In genomic region chr12:38915783-38916182, GRCh38 we compare ENCODE assay signal across 22 cellular contexts.
"Had no signal": no experiment of that assay in that cellular context is flagged by ENCODE, and none has a peak within 500 bp of the region (broad histone marks: within the 10 kb centered on the region; RNA-seq: fewer than 3 reads in every experiment).

No MANE protein-coding gene starts in this region.

- H3K4me1 ChIP-seq: breast epithelium, left lung, lower lobe of right lung, uterus had no signal

- H3K4me1 Mint-ChIP-seq: activated B cell treated with CpG ODN at 0.5 μM for 24 hours; activated naive CD4-positive, alpha-beta T cell treated with anti-CD3 and anti-CD28 coated beads, Interleukin-2, amount 50 U/mL, for 24 hours; natural killer cell had no signal

- H3K9me3 ChIP-seq: breast epithelium, esophagus squamous epithelium, left lung, lower lobe of right lung, thoracic aorta, uterus had no signal

- DNase-seq: activated B cell treated with CpG ODN at 0.5 μM for 24 hours; activated CD4-positive, alpha-beta T cell treated with anti-CD3 and anti-CD28 coated beads, Interleukin-2, amount 50 U/mL, for 1 hour; activated CD8-positive, alpha-beta T cell treated with anti-CD3 and anti-CD28 coated beads for 36 hours; activated T-cell treated with anti-CD3 and anti-CD28 coated beads, Interleukin-2, amount 50 U/mL, for 48 hours; central memory CD4-positive, alpha-beta T cell; esophagus squamous epithelium; foreskin melanocyte; kidney glomerular epithelial cell; left lung; lower lobe of right lung; mesendoderm; natural killer cell; right cardiac atrium; stimulated activated CD4-positive, alpha-beta T cell treated with anti-CD3 and anti-CD28 coated beads, Interleukin-12 subunit alpha, Interleukin-12 subunit beta, amount 100 ng/mL, for 4 hours; stimulated activated CD4-positive, alpha-beta T cell treated with anti-CD3 and anti-CD28 coated beads, Interleukin-4, amount 100 ng/mL, for 1 hour; trophoblast cell; uterus had no signal

- H3K4me3 ChIP-seq: breast epithelium, esophagus squamous epithelium, left lung, lower lobe of right lung, thoracic aorta, uterus had no signal

- H3K27me3 Mint-ChIP-seq: activated B cell treated with CpG ODN at 0.5 μM for 24 hours; activated CD8-positive, alpha-beta T cell treated with anti-CD3 and anti-CD28 coated beads for 36 hours had no signal

- H3K27me3 ChIP-seq: breast epithelium, esophagus squamous epithelium, left lung, uterus had no signal

- H3K4me3 Mint-ChIP-seq: activated B cell treated with CpG ODN at 0.5 μM for 24 hours; activated CD8-positive, alpha-beta T cell treated with anti-CD3 and anti-CD28 coated beads for 36 hours; activated naive CD4-positive, alpha-beta T cell treated with anti-CD3 and anti-CD28 coated beads, Interleukin-2, amount 50 U/mL, for 24 hours; natural killer cell; stimulated activated naive CD8-positive, alpha-beta T cell treated with anti-CD3 and anti-CD28 coated beads, Interleukin-15, Interleukin-2, amounts not matched to agents 100 ng/mL and 50 ng/mL, for 24 hours had no signal

- H3K27ac ChIP-seq: breast epithelium, esophagus squamous epithelium, left lung, lower lobe of right lung, thoracic aorta, uterus had no signal

- H3K36me3 ChIP-seq: breast epithelium, esophagus squamous epithelium, left lung, lower lobe of right lung, thoracic aorta, uterus had no signal

- H3K27ac Mint-ChIP-seq: activated B cell treated with CpG ODN at 0.5 μM for 24 hours; activated CD8-positive, alpha-beta T cell treated with anti-CD3 and anti-CD28 coated beads for 36 hours; activated naive CD4-positive, alpha-beta T cell treated with anti-CD3 and anti-CD28 coated beads, Interleukin-2, amount 50 U/mL, for 24 hours; activated T-helper 2 cell treated with anti-CD3 and anti-CD28 coated beads, Interferon-gamma antibody, Interleukin-2, Interleukin-4, amounts not matched to agents 10 μg/mL and 5 μg/mL and 100 μg/mL, durations not matched to agents 14 hours and 24 hours and 36 hours; natural killer cell; stimulated activated naive CD8-positive, alpha-beta T cell treated with anti-CD3 and anti-CD28 coated beads, Interleukin-15, Interleukin-2, amounts not matched to agents 100 ng/mL and 50 ng/mL, for 24 hours had no signal

- ATAC-seq: activated CD8-positive, alpha-beta T cell treated with anti-CD3 and anti-CD28 coated beads for 36 hours; left lung; lower lobe of right lung; natural killer cell; right cardiac atrium had no signal

- H3K36me3 Mint-ChIP-seq: activated naive CD4-positive, alpha-beta T cell treated with anti-CD3 and anti-CD28 coated beads, Interleukin-2, amount 50 U/mL, for 24 hours; natural killer cell had no signal

- H3K9me3 Mint-ChIP-seq: activated B cell treated with CpG ODN at 0.5 μM for 24 hours; activated CD8-positive, alpha-beta T cell treated with anti-CD3 and anti-CD28 coated beads for 36 hours; activated naive CD4-positive, alpha-beta T cell treated with anti-CD3 and anti-CD28 coated beads, Interleukin-2, amount 50 U/mL, for 24 hours; activated T-helper 2 cell treated with anti-CD3 and anti-CD28 coated beads, Interferon-gamma antibody, Interleukin-2, Interleukin-4, amounts not matched to agents 10 μg/mL and 5 μg/mL and 100 μg/mL, durations not matched to agents 14 hours and 24 hours and 36 hours; natural killer cell; stimulated activated naive CD8-positive, alpha-beta T cell treated with anti-CD3 and anti-CD28 coated beads, Interleukin-15, Interleukin-2, amounts not matched to agents 100 ng/mL and 50 ng/mL, for 24 hours had no signal
